Comparison of ENCODE assay signal across 9 cellular contexts in the genomic region with DNA sequence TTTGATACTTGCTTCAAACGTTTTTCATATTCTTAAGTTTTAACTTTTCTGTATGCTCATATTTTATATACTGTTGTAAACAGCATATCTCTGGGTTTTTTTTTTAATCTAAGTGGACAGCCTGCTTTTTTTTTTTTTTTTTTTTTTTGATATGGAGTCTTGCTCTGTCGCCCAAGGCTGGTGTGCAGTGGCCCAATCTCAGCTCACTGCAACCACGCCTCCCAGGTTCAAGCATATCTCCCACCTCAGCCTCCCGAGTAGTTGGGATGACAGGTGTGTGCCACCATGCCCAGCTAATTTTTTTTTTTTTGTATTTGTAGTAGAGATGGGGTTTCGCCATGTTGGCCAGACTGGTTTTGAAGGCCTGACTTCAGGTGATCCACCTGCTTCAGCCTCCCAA. TPM values are rescaled to one million over a fixed set of nuclear protein-coding genes. Genes with fewer than 3 reads are reported as not detected.
DNase-seq lines count a peak whose midpoint lies in the region; ATAC-seq and TF ChIP-seq lines count a peak whose summit lies in the region.
"Had no signal": no experiment of that assay in that cellular context is flagged by ENCODE, and none has a peak within 500 bp of the region (broad histone marks: within the 10 kb centered on the region; RNA-seq: fewer than 3 reads in every experiment).

No MANE protein-coding gene starts in this region.

- POLR2A ChIA-PET in CD8-positive, alpha-beta T cell (lab: Charles Lee), result interaction anchor here (0.7 kb wide), 1 partner anchor 606 kb away, joined by 3 read pairs; no protein-coding TSS in a partner anchor

- no peaks in the 10 kb centered on the region for H3K27me3 ChIP-seq in CD8-positive, alpha-beta T cell (ENCODE audit: insufficient read depth, low read length)

- H3K27ac Mint-ChIP-seq in CD8-positive, alpha-beta T cell, result peak overlapping the region; percentile 91
- peak overlapping the region; percentile 94 for H3K27ac Mint-ChIP-seq in central memory CD8-positive, alpha-beta T cell (ENCODE audit: low read depth)
- H3K27ac Mint-ChIP-seq in nephron progenitor cell, result no peak overlapping the region

- H3K36me3 Mint-ChIP-seq in CD8-positive, alpha-beta T cell, result peaks cover 11% of the 10 kb centered on the region
- peaks cover 8% of the 10 kb centered on the region for H3K36me3 Mint-ChIP-seq in central memory CD8-positive, alpha-beta T cell (ENCODE audit: insufficient read depth)
- H3K36me3 Mint-ChIP-seq in nephron progenitor cell (ENCODE audit: low read depth), result peaks cover 33% of the 10 kb centered on the region

- DNase-seq in CD8-positive, alpha-beta T cell, result no peak
- DNase-seq in LNCaP clone FGC (ENCODE audit: low read depth) (no peak), nephron progenitor cell (no peak), NCI-H146 (lab: John Stamatoyannopoulos, UW) (no peak), anterior cingulate cortex (lab: John Stamatoyannopoulos, UW) (no peak), caudate nucleus (lab: John Stamatoyannopoulos, UW) (no peak)
- no peak for DNase-seq in central memory CD8-positive, alpha-beta T cell (ENCODE audit: low spot score in 2 of 2)
- DNase-seq: NCI-H2227 treated with DMSO at 0.1 percent for 48 hours had no signal

- intact Hi-C loops in CD8-positive, alpha-beta T cell (cut with DNase I, micrococcal nuclease), result loop anchor here in 1 of 2 experiments (5.0 kb wide), 1 partner anchor 36 kb away; no protein-coding TSS in a partner anchor

- H3K27ac ChIP-seq in CD8-positive, alpha-beta T cell (ENCODE audit: low read depth, low read length), result no peak overlapping the region
- no peak overlapping the region for H3K27ac ChIP-seq in caudate nucleus (ENCODE audit: low read depth, low read length)

- H3K9me3 Mint-ChIP-seq in CD8-positive, alpha-beta T cell, result no peaks in the 10 kb centered on the region
- H3K9me3 Mint-ChIP-seq in central memory CD8-positive, alpha-beta T cell, result no peaks in the 10 kb centered on the region
- peaks cover 3% of the 10 kb centered on the region for H3K9me3 Mint-ChIP-seq in nephron progenitor cell

- peaks cover 33% of the 10 kb centered on the region for H3K4me1 Mint-ChIP-seq in CD8-positive, alpha-beta T cell (ENCODE audit: low read depth)
- peaks cover 25% of the 10 kb centered on the region for H3K4me1 Mint-ChIP-seq in central memory CD8-positive, alpha-beta T cell
- peaks cover 38% of the 10 kb centered on the region for H3K4me1 Mint-ChIP-seq in nephron progenitor cell

- H3K36me3 ChIP-seq in CD8-positive, alpha-beta T cell (ENCODE audit: insufficient read depth, low read length), result no peaks in the 10 kb centered on the region

- H3K27me3 Mint-ChIP-seq in CD8-positive, alpha-beta T cell (ENCODE audit: low read depth), result no peaks in the 10 kb centered on the region
- no peaks in the 10 kb centered on the region for H3K27me3 Mint-ChIP-seq in central memory CD8-positive, alpha-beta T cell
- no peaks in the 10 kb centered on the region for H3K27me3 Mint-ChIP-seq in nephron progenitor cell (ENCODE audit: low read depth, poor library complexity)

- no peak overlapping the region for H3K4me3 ChIP-seq in CD8-positive, alpha-beta T cell (ENCODE audit: low read depth, low read length)
- H3K4me3 ChIP-seq in LNCaP clone FGC (ENCODE audit: low read depth, low read length), result peak overlapping the region; percentile 73

- CTCF ChIA-PET in CD8-positive, alpha-beta T cell (lab: Charles Lee), result no interaction called here

- no peaks in the 10 kb centered on the region for H3K9me3 ChIP-seq in CD8-positive, alpha-beta T cell (ENCODE audit: low read length)

- peaks cover 10% of the 10 kb centered on the region for H3K4me1 ChIP-seq in CD8-positive, alpha-beta T cell (ENCODE audit: insufficient read depth, low read length)

- no peak for ATAC-seq in CD8-positive, alpha-beta T cell
- ATAC-seq in central memory CD8-positive, alpha-beta T cell (replicated peaks; ENCODE audit: extremely low read depth, poor library complexity, severe bottlenecking), result no peak
- no peak for ATAC-seq in HG03469 (IDR thresholded peaks at IDR 0.05; ENCODE audit: unreplicated experiment)

- TF ChIP-seq CTCF in CD8-positive, alpha-beta T cell (IDR thresholded peaks at IDR 0.05), result no peak
- TF ChIP-seq CTCF in LNCaP clone FGC (IDR thresholded peaks at IDR 0.05; ENCODE audit: control insufficient read depth, extremely low read depth, insufficient read depth) (no peak), nephron progenitor cell (IDR thresholded peaks at IDR 0.05) (no peak)

- peak overlapping the region; percentile 97 for H3K4me3 Mint-ChIP-seq in CD8-positive, alpha-beta T cell
- H3K4me3 Mint-ChIP-seq in central memory CD8-positive, alpha-beta T cell, result peak overlapping the region; percentile 96
- H3K4me3 Mint-ChIP-seq in nephron progenitor cell, result peak overlapping the region; percentile 94

RNA-seq across cellular contexts. Expression of a gene that starts 1.2 kb away (rescaled TPM):
- total RNA-seq in CD8-positive, alpha-beta T cell, result 1 to 10 TPM; 6.0 to 7.1 TPM

RNA-seq across cellular contexts. Expression of a gene that starts 40.1 kb away (rescaled TPM):
- 10 to 100 TPM; 18.2 to 21.3 TPM for total RNA-seq in CD8-positive, alpha-beta T cell

RNA-seq across cellular contexts. Expression of a gene that starts 40.4 kb away (rescaled TPM):
- total RNA-seq in CD8-positive, alpha-beta T cell, result 100 to 1,000 TPM; 153 to 156 TPM
